ENCODE assay signal across 12 cellular contexts in genomic region chr7:66145404-66145843, GRCh38. TPM values are rescaled to one million over a fixed set of nuclear protein-coding genes. Genes with fewer than 3 reads are reported as not detected.
DNase-seq lines count a peak whose midpoint lies in the region; ATAC-seq and TF ChIP-seq lines count a peak whose summit lies in the region.
"Had no signal": no experiment of that assay in that cellular context is flagged by ENCODE, and none has a peak within 500 bp of the region (broad histone marks: within the 10 kb centered on the region; RNA-seq: fewer than 3 reads in every experiment).

No MANE protein-coding gene starts in this region.

- H3K9me3 Mint-ChIP-seq in CD4-positive, alpha-beta T cell: no peaks in the 10 kb centered on the region

- peaks cover 92% of the 10 kb centered on the region for H3K36me3 Mint-ChIP-seq in CD4-positive, alpha-beta T cell (ENCODE audit: low read depth)

- no peaks in the 10 kb centered on the region for H3K27me3 ChIP-seq in lung (ENCODE audit: control insufficient read depth, insufficient read depth)
- no peaks in the 10 kb centered on the region for H3K27me3 ChIP-seq in CD4-positive, alpha-beta T cell (ENCODE audit: control insufficient read depth, insufficient read depth, low read length)

- intact Hi-C loops in CD4-positive, alpha-beta T cell (cut with DNase I, micrococcal nuclease): no loop called here

- CTCF ChIA-PET in CD4-positive, alpha-beta T cell (lab: Charles Lee): no interaction called here

- peaks cover 3 to 10% of the 10 kb centered on the region in 2 donors for H3K4me1 ChIP-seq in lung (ENCODE audit: control insufficient read depth in 2 of 2, insufficient read depth in 2 of 2, low read length in 2 of 2)

- 82 to 88% methylated on average over 8 of the region's 8 CpGs for WGBS in lung, 2 donors

- peak; percentile 18 for DNase-seq in NCI-H2171 treated with DMSO at 0.1 percent for 48 hours (lab: John Stamatoyannopoulos, UW)
- no peak for DNase-seq in NCI-H2171 (lab: John Stamatoyannopoulos, UW)
- peak; percentile 79 for DNase-seq in fibroblast of gingiva (ENCODE audit: low read depth)
- peak; percentile 44 for DNase-seq in lung (ENCODE audit: low spot score)
- peak; percentile 54 for DNase-seq in ureter (ENCODE audit: low spot score)
- no peak for DNase-seq in CD4-positive, alpha-beta T cell
- no peak for DNase-seq in NOMO-1 (lab: John Stamatoyannopoulos, UW; ENCODE audit: unreplicated experiment in 2 of 2)
- no peak for DNase-seq in amniotic stem cell (lab: John Stamatoyannopoulos, UW)
- DNase-seq: NCI-H2081 treated with DMSO at 0.1 percent for 48 hours; stimulated activated CD4-positive, alpha-beta T cell treated with anti-CD3 and anti-CD28 coated beads, Interleukin-1b, Interleukin-23, amount 100 ng/mL, for 48 hours; stimulated activated naive CD4-positive, alpha-beta T cell; T-helper 9 cell had no signal

- no peaks in the 10 kb centered on the region for H3K9me3 ChIP-seq in lung (ENCODE audit: control insufficient read depth in 2 of 2, insufficient read depth in 1 of 2, low read length in 1 of 2)
- H3K9me3 ChIP-seq in CD4-positive, alpha-beta T cell (ENCODE audit: control insufficient read depth, low read length): no peaks in the 10 kb centered on the region

- H3K4me1 Mint-ChIP-seq in CD4-positive, alpha-beta T cell (ENCODE audit: low read depth): peaks cover 22% of the 10 kb centered on the region

- POLR2A ChIA-PET in CD4-positive, alpha-beta T cell (lab: Charles Lee): interaction anchor here (0.5 kb wide), 1 partner anchor 14 kb away, joined by 3 read pairs; no protein-coding TSS in a partner anchor

- no peak for TF ChIP-seq CTCF in lung (IDR thresholded peaks at IDR 0.05; ENCODE audit: control extremely low read depth, extremely low read depth)
- no peak for TF ChIP-seq CTCF in CD4-positive, alpha-beta T cell (IDR thresholded peaks at IDR 0.05)

- no peak overlapping the region for H3K27ac Mint-ChIP-seq in CD4-positive, alpha-beta T cell

- H3K4me3 Mint-ChIP-seq in CD4-positive, alpha-beta T cell: no peak overlapping the region

- H3K36me3 ChIP-seq in lung (ENCODE audit: control insufficient read depth in 2 of 2, insufficient read depth in 2 of 2, low read length in 2 of 2): peaks cover 0 to 28% of the 10 kb centered on the region in 2 donors

- H3K4me3 ChIP-seq in lung: no peak overlapping the region

- ATAC-seq in lung (ENCODE audit: insufficient read depth, low FRiP score): no peak
- ATAC-seq in CD4-positive, alpha-beta T cell (ENCODE audit: poor library complexity): no peak

- H3K27ac ChIP-seq in lung (ENCODE audit: low read depth in 1 of 2, low read length in 1 of 2): peak overlapping the region in 1 of 2 donors; percentile 57
- H3K27ac ChIP-seq in CD4-positive, alpha-beta T cell (ENCODE audit: low read depth, low read length): no peak overlapping the region

- H3K27me3 Mint-ChIP-seq in CD4-positive, alpha-beta T cell: no peaks in the 10 kb centered on the region

RNA-seq across cellular contexts. Expression of gene CRCP, which starts 30.8 kb away (rescaled TPM):
- total RNA-seq in lung (10 to 100 TPM; 39.4 to 43.0 TPM), ureter (43.6 TPM)
- 10 to 100 TPM; 18.9 to 25.4 TPM for polyA plus RNA-seq in lung
- 10 to 100 TPM; 29.2 to 29.4 TPM for total RNA-seq in CD4-positive, alpha-beta T cell

RNA-seq across cellular contexts. Expression of gene TPST1, which starts 59.7 kb away (rescaled TPM):
- total RNA-seq in lung: 10 to 100 TPM; 34.6 to 56.7 TPM
- polyA plus RNA-seq in lung: 10 to 100 TPM in 1 of 2 donors, 1 to 10 TPM in 1; 7.2 to 34.4 TPM
- total RNA-seq in ureter: 21.1 TPM
- total RNA-seq in CD4-positive, alpha-beta T cell: 1 to 10 TPM; 1.9 to 2.6 TPM

Comparison
In these comparisons a context has a peak if more than half of its experiments do, and no peak if none do; other contexts are left out.
1. DNase-seq: peak in NCI-H2171 treated with DMSO at 0.1 percent for 48 hours (single experiment), fibroblast of gingiva (single experiment), lung (single experiment) and ureter (single experiment); none in NCI-H2171 (single experiment), CD4-positive, alpha-beta T cell (0 of 10), NOMO-1 (0 of 2) and amniotic stem cell (single experiment).